In genomic region chr5:37842048-37842447, GRCh38 we compare ENCODE assay signal across 23 cellular contexts. TPM values are rescaled to one million over a fixed set of nuclear protein-coding genes. Genes with fewer than 3 reads are reported as not detected.
"Had no signal": no experiment of that assay in that cellular context is flagged by ENCODE, and none has a peak within 500 bp of the region (broad histone marks: within the 10 kb centered on the region; RNA-seq: fewer than 3 reads in every experiment).

No MANE protein-coding gene starts in this region.

- H3K9me3 ChIP-seq: adrenal gland, breast epithelium, left ventricle myocardium inferior, sigmoid colon, stomach, suprapubic skin had no signal

- H3K4me3 Mint-ChIP-seq: activated naive CD8-positive, alpha-beta T cell; activated T-cell treated with anti-CD3 and anti-CD28 coated beads, Interleukin-2, amount 50 U/mL, for 24 hours; activated T-helper 17 cell treated with anti-CD3 and anti-CD28 coated beads, Interleukin-2, amount 50 U/mL, for 72 hours; central memory CD8-positive, alpha-beta T cell; mesothelial cell of epicardium; natural killer cell; stimulated activated memory B cell treated with anti-CD40 and anti-IgM and Interleukin-4, amounts not matched to agents 10 μg/mL and 1 μg/mL and 100 μg/mL, for 72 hours had no signal

- H3K4me3 ChIP-seq: adrenal gland, breast epithelium, hepatocyte, left ventricle myocardium inferior, sigmoid colon, smooth muscle cell, stomach, suprapubic skin, tibial nerve had no signal

- H3K4me2 ChIP-seq: hepatocyte, smooth muscle cell had no signal

- H2AFZ ChIP-seq: hepatocyte had no signal

- ATAC-seq: activated T-helper 17 cell treated with anti-CD3 and anti-CD28 coated beads, Interleukin-2, amount 50 U/mL, for 72 hours; natural killer cell; stimulated activated memory B cell treated with anti-CD40 and anti-IgM and Interleukin-4, amounts not matched to agents 10 μg/mL and 1 μg/mL and 100 μg/mL, for 72 hours had no signal

- H3K27ac Mint-ChIP-seq: activated naive CD8-positive, alpha-beta T cell; activated T-cell treated with anti-CD3 and anti-CD28 coated beads, Interleukin-2, amount 50 U/mL, for 24 hours; activated T-helper 17 cell treated with anti-CD3 and anti-CD28 coated beads, Interleukin-2, amount 50 U/mL, for 72 hours; mesothelial cell of epicardium; natural killer cell; stimulated activated memory B cell treated with anti-CD40 and anti-IgM and Interleukin-4, amounts not matched to agents 10 μg/mL and 1 μg/mL and 100 μg/mL, for 72 hours had no signal

- DNase-seq: activated T-cell treated with anti-CD3 and anti-CD28 coated beads, Interleukin-2, amount 50 U/mL, for 24 hours; adrenal gland; effector memory CD4-positive, alpha-beta T cell; foreskin melanocyte; kidney glomerular epithelial cell; left ventricle myocardium inferior; natural killer cell; sigmoid colon; stimulated activated CD4-positive, alpha-beta T cell treated with anti-CD3 and anti-CD28 coated beads, Interleukin-15, amount 100 ng/mL, for 24 hours; stomach; T-helper 9 cell had no signal

- H3K4me1 ChIP-seq: breast epithelium had no signal

- H3K36me3 ChIP-seq: adrenal gland, breast epithelium, left ventricle myocardium inferior, sigmoid colon, stomach, suprapubic skin, tibial nerve had no signal

- H3K36me3 Mint-ChIP-seq: activated naive CD8-positive, alpha-beta T cell; mesothelial cell of epicardium; natural killer cell; stimulated activated memory B cell treated with anti-CD40 and anti-IgM and Interleukin-4, amounts not matched to agents 10 μg/mL and 1 μg/mL and 100 μg/mL, for 72 hours had no signal

- H3K27ac ChIP-seq: adrenal gland, breast epithelium, hepatocyte, left ventricle myocardium inferior, stomach, suprapubic skin, tibial nerve had no signal

RNA-seq across cellular contexts. Expression of gene GDNF, which starts 2.2 kb away (rescaled TPM):
- total RNA-seq: activated T-helper 17 cell treated with anti-CD3 and anti-CD28 coated beads, Interleukin-2, amount 50 U/mL, for 72 hours; dermis microvascular lymphatic vessel endothelial cell; lung microvascular endothelial cell; natural killer cell; tibial nerve had no signal
